1 cellular context compared by ENCODE assay signal in the genomic region with DNA sequence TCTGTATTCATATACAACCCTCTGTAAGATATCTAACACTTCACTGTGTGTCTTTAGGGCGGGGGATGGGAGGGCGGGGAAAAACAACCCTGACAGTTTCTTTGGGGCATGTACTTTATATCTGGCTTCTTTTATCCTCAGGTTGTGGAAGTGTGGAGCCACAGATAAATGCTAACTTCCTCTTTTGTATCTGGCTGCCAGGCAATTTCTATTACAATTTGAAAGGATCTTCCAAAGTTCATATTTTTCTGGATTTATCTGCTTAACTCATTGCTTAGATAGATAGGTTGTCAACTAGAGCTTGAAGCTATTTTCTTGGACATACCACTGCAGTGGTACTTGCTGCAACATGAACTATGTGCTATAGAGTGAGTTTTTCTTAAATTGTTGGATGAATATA.
TF ChIP-seq lines count a peak whose summit lies in the region.

No MANE protein-coding gene starts in this region.

TF ChIP-seq in K562, 482 proteins besides CTCF, POLR2A, EP300 and RAD21 (continued from another document and continues in another):
- TF ChIP-seq, protein P1, sequence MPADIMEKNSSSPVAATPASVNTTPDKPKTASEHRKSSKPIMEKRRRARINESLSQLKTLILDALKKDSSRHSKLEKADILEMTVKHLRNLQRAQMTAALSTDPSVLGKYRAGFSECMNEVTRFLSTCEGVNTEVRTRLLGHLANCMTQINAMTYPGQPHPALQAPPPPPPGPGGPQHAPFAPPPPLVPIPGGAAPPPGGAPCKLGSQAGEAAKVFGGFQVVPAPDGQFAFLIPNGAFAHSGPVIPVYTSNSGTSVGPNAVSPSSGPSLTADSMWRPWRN (IDR thresholded peaks at IDR 0.05; ENCODE audit: low read depth): no peak
- TF ChIP-seq, protein P2, sequence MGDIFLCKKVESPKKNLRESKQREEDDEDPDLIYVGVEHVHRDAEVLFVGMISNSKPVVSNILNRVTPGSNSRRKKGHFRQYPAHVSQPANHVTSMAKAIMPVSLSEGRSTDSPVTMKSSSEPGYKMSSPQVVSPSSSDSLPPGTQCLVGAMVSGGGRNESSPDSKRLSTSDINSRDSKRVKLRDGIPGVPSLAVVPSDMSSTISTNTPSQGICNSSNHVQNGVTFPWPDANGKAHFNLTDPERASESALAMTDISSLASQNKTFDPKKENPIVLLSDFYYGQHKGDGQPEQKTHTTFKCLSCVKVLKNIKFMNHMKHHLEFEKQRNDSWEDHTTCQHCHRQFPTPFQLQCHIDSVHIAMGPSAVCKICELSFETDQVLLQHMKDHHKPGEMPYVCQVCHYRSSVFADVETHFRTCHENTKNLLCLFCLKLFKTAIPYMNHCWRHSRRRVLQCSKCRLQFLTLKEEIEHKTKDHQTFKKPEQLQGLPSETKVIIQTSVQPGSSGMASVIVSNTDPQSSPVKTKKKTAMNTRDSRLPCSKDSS (IDR thresholded peaks at IDR 0.05; ENCODE audit: low read depth, partially characterized antibody): no peak
- TF ChIP-seq NCOA6 (IDR thresholded peaks at IDR 0.05): no peak
- TF ChIP-seq ZSCAN29 (IDR thresholded peaks at IDR 0.05): no peak
- TF ChIP-seq SP2 (IDR thresholded peaks at IDR 0.05; ENCODE audit: extremely low read depth, low read depth, low read length, poor library complexity, severe bottlenecking): no peak
- no peak for TF ChIP-seq ETS1 (conservative IDR thresholded peaks at IDR 0.05; ENCODE audit: control insufficient read depth, low read depth, low read length)
- no peak for TF ChIP-seq SRSF9 (IDR thresholded peaks at IDR 0.05; ENCODE audit: borderline replicate concordance, low read depth, low read length)
- no peak for TF ChIP-seq ZNF212 (CRISPR knock-in tag; IDR thresholded peaks at IDR 0.05)
- no peak for TF ChIP-seq RUNX1 (IDR thresholded peaks at IDR 0.05; ENCODE audit: low read depth)
- no peak for TF ChIP-seq ZNF766 (CRISPR knock-in tag; conservative IDR thresholded peaks at IDR 0.05)
- no peak for TF ChIP-seq HINFP (tag; conservative IDR thresholded peaks at IDR 0.05; ENCODE audit: low read depth)
- no peak for TF ChIP-seq KAT8 (IDR thresholded peaks at IDR 0.05; ENCODE audit: low read depth)
- TF ChIP-seq ADNP (tag; IDR thresholded peaks at IDR 0.05): no peak
- TF ChIP-seq BHLHE40 (IDR thresholded peaks at IDR 0.05; ENCODE audit: low read length): no peak
- TF ChIP-seq, protein P3, sequence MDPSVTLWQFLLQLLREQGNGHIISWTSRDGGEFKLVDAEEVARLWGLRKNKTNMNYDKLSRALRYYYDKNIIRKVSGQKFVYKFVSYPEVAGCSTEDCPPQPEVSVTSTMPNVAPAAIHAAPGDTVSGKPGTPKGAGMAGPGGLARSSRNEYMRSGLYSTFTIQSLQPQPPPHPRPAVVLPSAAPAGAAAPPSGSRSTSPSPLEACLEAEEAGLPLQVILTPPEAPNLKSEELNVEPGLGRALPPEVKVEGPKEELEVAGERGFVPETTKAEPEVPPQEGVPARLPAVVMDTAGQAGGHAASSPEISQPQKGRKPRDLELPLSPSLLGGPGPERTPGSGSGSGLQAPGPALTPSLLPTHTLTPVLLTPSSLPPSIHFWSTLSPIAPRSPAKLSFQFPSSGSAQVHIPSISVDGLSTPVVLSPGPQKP (CRISPR knock-in tag; IDR thresholded peaks at IDR 0.05): no peak
- no peak for TF ChIP-seq MAFG (tag; conservative IDR thresholded peaks at IDR 0.05)
- TF ChIP-seq, protein P4, sequence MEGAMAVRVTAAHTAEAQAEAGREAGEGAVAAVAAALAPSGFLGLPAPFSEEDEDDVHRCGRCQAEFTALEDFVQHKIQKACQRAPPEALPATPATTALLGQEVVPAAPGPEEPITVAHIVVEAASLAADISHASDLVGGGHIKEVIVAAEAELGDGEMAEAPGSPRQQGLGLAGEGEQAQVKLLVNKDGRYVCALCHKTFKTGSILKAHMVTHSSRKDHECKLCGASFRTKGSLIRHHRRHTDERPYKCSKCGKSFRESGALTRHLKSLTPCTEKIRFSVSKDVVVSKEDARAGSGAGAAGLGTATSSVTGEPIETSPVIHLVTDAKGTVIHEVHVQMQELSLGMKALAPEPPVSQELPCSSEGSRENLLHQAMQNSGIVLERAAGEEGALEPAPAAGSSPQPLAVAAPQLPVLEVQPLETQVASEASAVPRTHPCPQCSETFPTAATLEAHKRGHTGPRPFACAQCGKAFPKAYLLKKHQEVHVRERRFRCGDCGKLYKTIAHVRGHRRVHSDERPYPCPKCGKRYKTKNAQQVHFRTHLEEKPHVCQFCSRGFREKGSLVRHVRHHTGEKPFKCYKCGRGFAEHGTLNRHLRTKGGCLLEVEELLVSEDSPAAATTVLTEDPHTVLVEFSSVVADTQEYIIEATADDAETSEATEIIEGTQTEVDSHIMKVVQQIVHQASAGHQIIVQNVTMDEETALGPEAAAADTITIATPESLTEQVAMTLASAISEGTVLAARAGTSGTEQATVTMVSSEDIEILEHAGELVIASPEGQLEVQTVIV (CRISPR knock-in tag; IDR thresholded peaks at IDR 0.05; ENCODE audit: borderline replicate concordance): no peak
- TF ChIP-seq, protein P5, sequence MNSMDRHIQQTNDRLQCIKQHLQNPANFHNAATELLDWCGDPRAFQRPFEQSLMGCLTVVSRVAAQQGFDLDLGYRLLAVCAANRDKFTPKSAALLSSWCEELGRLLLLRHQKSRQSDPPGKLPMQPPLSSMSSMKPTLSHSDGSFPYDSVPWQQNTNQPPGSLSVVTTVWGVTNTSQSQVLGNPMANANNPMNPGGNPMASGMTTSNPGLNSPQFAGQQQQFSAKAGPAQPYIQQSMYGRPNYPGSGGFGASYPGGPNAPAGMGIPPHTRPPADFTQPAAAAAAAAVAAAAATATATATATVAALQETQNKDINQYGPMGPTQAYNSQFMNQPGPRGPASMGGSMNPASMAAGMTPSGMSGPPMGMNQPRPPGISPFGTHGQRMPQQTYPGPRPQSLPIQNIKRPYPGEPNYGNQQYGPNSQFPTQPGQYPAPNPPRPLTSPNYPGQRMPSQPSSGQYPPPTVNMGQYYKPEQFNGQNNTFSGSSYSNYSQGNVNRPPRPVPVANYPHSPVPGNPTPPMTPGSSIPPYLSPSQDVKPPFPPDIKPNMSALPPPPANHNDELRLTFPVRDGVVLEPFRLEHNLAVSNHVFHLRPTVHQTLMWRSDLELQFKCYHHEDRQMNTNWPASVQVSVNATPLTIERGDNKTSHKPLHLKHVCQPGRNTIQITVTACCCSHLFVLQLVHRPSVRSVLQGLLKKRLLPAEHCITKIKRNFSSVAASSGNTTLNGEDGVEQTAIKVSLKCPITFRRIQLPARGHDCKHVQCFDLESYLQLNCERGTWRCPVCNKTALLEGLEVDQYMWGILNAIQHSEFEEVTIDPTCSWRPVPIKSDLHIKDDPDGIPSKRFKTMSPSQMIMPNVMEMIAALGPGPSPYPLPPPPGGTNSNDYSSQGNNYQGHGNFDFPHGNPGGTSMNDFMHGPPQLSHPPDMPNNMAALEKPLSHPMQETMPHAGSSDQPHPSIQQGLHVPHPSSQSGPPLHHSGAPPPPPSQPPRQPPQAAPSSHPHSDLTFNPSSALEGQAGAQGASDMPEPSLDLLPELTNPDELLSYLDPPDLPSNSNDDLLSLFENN (IDR thresholded peaks at IDR 0.05; ENCODE audit: low read depth in 2 of 2, low read length in 2 of 2): 0 out of 4 replicates have a peak, but pooled peaks of 1 of the 2 experiments have one; percentile 10
- TF ChIP-seq NR2F6 (CRISPR knock-in tag; IDR thresholded peaks at IDR 0.05): no peak
- peak; percentile 66 for TF ChIP-seq SPI1 (IDR thresholded peaks at IDR 0.05; ENCODE audit: borderline replicate concordance, low read depth, low read length)
- TF ChIP-seq, protein P6, sequence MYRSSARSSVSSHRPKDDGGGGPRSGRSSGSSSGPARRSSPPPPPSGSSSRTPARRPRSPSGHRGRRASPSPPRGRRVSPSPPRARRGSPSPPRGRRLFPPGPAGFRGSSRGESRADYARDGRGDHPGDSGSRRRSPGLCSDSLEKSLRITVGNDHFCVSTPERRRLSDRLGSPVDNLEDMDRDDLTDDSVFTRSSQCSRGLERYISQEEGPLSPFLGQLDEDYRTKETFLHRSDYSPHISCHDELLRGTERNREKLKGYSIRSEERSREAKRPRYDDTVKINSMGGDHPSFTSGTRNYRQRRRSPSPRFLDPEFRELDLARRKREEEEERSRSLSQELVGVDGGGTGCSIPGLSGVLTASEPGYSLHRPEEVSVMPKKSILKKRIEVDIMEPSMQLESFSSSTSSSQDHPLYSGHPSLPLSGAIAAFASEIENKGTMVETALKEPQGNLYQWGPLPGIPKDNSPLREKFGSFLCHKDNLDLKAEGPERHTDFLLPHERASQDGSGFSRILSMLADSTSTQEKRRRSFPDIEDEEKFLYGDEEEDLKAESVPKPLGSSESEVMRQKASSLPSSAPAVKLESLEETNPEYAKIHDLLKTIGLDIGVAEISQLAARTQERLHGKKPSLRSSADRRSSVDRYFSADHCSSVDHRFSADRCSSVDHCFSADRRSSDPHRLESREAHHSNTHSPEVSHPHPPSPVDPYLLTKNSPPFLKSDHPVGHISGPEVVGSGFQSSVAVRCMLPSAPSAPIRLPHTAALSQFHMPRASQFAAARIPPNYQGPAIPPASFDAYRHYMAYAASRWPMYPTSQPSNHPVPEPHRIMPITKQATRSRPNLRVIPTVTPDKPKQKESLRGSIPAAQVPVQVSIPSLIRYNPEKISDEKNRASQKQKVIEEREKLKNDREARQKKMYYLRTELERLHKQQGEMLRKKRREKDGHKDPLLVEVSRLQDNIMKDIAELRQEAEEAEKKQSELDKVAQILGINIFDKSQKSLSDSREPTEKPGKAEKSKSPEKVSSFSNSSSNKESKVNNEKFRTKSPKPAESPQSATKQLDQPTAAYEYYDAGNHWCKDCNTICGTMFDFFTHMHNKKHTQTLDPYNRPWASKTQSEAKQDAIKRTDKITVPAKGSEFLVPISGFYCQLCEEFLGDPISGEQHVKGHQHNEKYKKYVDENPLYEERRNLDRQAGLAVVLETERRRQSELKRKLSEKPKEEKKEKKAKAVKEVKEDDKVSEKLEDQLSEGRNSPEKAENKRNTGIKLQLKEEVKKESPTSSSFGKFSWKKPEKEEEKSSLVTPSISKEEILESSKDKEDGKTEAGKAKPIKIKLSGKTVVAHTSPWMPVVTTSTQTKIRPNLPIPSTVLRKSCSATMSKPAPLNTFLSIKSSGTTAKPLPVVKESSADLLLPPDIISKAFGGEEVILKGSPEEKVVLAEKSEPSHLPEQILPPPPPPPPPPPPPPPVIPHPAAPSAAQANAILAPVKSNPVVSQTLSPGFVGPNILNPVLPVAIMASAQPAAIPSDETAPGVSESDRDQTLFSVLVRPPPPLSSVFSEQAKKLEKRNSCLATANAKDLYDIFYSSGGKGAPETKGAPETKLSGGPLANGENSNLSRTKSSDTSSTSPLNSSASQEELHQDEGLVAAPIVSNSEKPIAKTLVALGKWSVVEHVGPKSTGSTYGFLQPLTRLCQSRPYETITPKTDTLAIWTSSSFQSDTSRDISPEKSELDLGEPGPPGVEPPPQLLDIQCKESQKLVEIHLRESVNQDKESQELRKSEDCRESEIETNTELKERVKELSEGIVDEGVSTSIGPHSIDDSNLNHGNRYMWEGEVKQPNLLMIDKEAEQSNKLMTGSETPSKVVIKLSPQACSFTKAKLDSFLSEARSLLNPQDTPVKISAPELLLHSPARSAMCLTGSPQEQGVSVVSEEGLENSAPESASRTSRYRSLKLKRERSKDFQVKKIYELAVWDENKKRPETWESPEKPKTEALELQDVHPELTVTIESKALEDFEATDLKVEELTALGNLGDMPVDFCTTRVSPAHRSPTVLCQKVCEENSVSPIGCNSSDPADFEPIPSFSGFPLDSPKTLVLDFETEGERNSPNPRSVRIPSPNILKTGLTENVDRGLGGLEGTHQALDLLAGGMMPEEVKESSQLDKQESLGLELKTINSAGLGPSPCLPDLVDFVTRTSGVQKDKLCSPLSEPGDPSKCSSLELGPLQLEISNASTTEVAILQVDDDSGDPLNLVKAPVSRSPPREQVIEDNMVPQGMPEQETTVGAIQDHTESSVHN (IDR thresholded peaks at IDR 0.05; ENCODE audit: borderline replicate concordance in 1 of 2, low read depth in 1 of 2): no peak
- no peak for TF ChIP-seq ZSCAN32 (CRISPR knock-in tag; IDR thresholded peaks at IDR 0.05)
- TF ChIP-seq NKRF (IDR thresholded peaks at IDR 0.05; ENCODE audit: borderline replicate concordance): no peak
- TF ChIP-seq MAFF (IDR thresholded peaks at IDR 0.05; ENCODE audit: low read length): no peak
- TF ChIP-seq ATF2 (CRISPR knock-in tag; IDR thresholded peaks at IDR 0.05): no peak
- no peak for TF ChIP-seq GTF2E2 (tag; IDR thresholded peaks at IDR 0.05)
